Comparison of ENCODE assay signal across 1 cellular context in the genomic region with DNA sequence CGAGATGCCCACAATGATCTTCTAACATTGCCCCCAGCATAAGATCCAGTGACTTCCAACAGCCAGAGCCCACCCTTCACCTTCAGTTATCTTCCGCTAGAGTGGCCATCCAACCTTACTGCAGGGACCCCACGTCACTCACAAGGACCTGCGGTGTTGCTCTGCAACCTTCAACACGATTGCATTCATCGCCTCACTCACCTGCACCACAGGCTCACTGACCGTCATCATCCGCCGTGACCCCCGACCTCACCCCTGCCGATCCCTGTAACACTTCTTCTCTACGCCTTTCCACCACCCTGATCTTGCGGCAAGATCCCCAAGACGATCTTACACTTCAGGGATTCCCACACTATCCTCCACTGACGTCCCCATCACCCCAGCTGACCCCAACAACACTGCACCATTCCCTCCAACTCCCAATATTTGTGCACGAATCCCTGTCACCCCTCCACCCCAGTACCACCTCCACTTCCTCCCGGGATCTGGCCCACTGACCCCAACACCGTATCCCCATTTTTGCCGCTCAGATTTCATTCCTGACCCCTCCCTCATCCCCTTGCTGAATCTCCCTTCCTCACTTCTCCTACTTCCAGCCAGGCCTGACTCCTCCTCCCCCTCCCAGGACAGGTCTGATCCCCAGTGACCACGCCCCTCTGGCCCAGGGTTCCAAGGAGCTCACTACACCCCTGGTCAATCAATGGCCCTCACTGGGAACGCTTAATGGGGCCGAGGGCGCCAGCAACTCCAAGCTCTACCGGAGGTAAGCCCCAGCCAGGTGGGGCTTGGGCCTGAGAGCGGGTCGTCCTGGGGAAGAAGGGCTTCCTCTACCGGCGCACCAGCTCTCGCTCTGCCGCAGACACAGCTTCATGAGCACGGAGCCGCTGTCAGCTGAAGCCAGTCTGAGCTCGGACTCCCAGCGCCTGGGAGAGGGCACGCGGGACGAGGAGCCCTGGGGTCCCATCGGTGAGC.
TF ChIP-seq lines count a peak whose summit lies in the region.

No MANE protein-coding gene starts in this region.

TF ChIP-seq in WTC11, 78 proteins besides CTCF, POLR2A, EP300 and RAD21 (continued from another document):
- TF ChIP-seq, protein P1, sequence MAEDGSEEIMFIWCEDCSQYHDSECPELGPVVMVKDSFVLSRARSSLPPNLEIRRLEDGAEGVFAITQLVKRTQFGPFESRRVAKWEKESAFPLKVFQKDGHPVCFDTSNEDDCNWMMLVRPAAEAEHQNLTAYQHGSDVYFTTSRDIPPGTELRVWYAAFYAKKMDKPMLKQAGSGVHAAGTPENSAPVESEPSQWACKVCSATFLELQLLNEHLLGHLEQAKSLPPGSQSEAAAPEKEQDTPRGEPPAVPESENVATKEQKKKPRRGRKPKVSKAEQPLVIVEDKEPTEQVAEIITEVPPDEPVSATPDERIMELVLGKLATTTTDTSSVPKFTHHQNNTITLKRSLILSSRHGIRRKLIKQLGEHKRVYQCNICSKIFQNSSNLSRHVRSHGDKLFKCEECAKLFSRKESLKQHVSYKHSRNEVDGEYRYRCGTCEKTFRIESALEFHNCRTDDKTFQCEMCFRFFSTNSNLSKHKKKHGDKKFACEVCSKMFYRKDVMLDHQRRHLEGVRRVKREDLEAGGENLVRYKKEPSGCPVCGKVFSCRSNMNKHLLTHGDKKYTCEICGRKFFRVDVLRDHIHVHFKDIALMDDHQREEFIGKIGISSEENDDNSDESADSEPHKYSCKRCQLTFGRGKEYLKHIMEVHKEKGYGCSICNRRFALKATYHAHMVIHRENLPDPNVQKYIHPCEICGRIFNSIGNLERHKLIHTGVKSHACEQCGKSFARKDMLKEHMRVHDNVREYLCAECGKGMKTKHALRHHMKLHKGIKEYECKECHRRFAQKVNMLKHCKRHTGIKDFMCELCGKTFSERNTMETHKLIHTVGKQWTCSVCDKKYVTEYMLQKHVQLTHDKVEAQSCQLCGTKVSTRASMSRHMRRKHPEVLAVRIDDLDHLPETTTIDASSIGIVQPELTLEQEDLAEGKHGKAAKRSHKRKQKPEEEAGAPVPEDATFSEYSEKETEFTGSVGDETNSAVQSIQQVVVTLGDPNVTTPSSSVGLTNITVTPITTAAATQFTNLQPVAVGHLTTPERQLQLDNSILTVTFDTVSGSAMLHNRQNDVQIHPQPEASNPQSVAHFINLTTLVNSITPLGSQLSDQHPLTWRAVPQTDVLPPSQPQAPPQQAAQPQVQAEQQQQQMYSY (CRISPR knock-in tag; IDR thresholded peaks at IDR 0.05), result no peak
- no peak for TF ChIP-seq ZNF671 (CRISPR knock-in tag; IDR thresholded peaks at IDR 0.05)
- peak; percentile 68 for TF ChIP-seq NFE2L1 (CRISPR knock-in tag; IDR thresholded peaks at IDR 0.05)
